ENCODE assay signal across 17 cellular contexts in the genomic region with DNA sequence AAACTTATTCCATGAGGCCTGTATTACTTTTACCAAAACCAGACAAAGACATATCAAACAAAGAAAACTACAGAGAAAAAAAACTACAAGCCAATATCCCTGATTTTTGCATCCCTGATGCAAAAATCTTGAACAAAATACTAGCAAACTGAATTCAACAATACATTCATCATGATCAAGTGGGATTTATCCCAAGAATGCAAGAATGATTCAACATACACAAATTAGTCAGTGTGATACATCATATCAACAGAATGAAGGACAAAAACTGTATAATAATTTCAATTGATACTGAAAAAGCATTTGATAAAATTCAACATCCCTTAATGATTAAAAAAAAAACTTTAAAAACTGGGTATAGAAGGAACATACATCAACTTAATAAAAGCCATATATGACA.
"Had no signal": no experiment of that assay in that cellular context is flagged by ENCODE, and none has a peak within 500 bp of the region (broad histone marks: within the 10 kb centered on the region; RNA-seq: fewer than 3 reads in every experiment).

No MANE protein-coding gene starts in this region.

- H3K4me1 ChIP-seq: esophagus squamous epithelium, heart left ventricle, pancreas, suprapubic skin, thyroid gland had no signal

- H3K27me3 ChIP-seq: esophagus squamous epithelium, heart left ventricle, pancreas, suprapubic skin, thyroid gland had no signal

- H3K27ac ChIP-seq: esophagus squamous epithelium, heart left ventricle, pancreas, suprapubic skin, thyroid gland had no signal

- H3K36me3 ChIP-seq: esophagus squamous epithelium, heart left ventricle, pancreas, suprapubic skin, thyroid gland had no signal

- H3K4me3 ChIP-seq: esophagus squamous epithelium, heart left ventricle, pancreas, suprapubic skin, thyroid gland had no signal

- DNase-seq: dermis blood vessel endothelial cell; esophagus squamous epithelium; heart left ventricle; hippocampal formation; kidney glomerular epithelial cell; mesendoderm; naive B cell; occipital lobe; pancreas; right cardiac atrium; small intestine; stimulated activated CD4-positive, alpha-beta T cell treated with anti-CD3 and anti-CD28 coated beads, Interleukin-2, amount 100 ng/mL, for 48 hours; stimulated activated CD8-positive, alpha-beta memory T cell treated with anti-CD3 and anti-CD28 coated beads, Interleukin-4, amount 100 ng/mL, for 48 hours; stimulated activated naive CD8-positive, alpha-beta T cell treated with anti-CD3 and anti-CD28 coated beads, Interleukin-15, Interleukin-2, amounts not matched to agents 100 U/mL and 50 U/mL, for 24 hours; thyroid gland had no signal

- ATAC-seq: heart left ventricle; pancreas; right cardiac atrium; stimulated activated effector memory CD8-positive, alpha-beta T cell treated with anti-CD3 and anti-CD28 coated beads, Interleukin-12 subunit alpha, Interleukin-12 subunit beta, amount 100 ng/mL, for 72 hours; stimulated activated naive CD8-positive, alpha-beta T cell treated with anti-CD3 and anti-CD28 coated beads, Interleukin-15, Interleukin-2, amounts not matched to agents 100 U/mL and 50 U/mL, for 24 hours had no signal

- H3K9me3 ChIP-seq: esophagus squamous epithelium, pancreas, thyroid gland had no signal
